19 cellular contexts compared by ENCODE assay signal in the genomic region with DNA sequence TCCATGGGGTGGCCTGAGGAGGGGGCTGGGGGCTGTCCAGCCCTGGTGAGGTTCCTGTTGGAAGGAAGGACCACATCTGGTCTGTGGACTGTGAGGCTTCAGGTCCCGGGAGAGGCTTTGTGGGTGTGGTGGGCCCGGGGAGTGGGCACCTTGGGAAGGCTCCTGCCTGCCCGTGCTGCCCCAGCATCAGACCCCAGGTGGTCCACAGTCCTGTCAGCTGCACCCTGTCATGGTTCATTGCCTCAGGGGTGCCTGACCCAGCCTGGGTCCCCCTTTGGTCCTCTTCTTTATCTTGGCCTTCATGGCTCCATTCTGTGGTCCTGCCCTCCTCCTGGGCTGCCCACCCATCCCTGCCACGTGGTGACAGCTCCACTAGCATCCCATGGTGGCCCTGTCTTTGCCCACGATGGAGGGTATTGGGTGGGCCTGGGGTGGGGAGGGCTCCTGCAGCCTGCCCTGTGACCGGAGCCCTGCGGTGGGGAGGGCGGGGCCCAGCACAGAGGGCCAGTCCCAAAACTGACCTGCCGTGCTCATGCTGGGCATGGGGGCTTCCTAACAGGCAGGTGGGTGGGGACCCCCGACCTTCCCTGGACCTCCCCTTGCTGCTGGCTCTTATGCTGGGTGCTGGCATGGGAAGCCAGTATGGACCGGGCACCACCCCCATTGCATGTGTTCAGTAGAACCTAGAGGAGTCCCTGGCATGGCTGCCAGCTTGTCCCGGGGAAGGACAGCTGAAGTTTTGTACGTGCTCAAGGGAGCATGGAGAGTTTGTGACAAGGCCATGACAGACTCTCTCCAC. TPM values are rescaled to one million over a fixed set of nuclear protein-coding genes. Genes with fewer than 3 reads are reported as not detected.
"Had no signal": no experiment of that assay in that cellular context is flagged by ENCODE, and none has a peak within 500 bp of the region (broad histone marks: within the 10 kb centered on the region; RNA-seq: fewer than 3 reads in every experiment).

No MANE protein-coding gene starts in this region.

- H3K4me2 ChIP-seq: smooth muscle cell had no signal

- H3K27me3 ChIP-seq: esophagus muscularis mucosa, transverse colon had no signal

- H3K36me3 ChIP-seq: esophagus muscularis mucosa, heart right ventricle, left lung, thoracic aorta, transverse colon had no signal

- H3K9me3 ChIP-seq: transverse colon had no signal

- H3K4me1 ChIP-seq: left lung had no signal

- ATAC-seq: effector memory CD8-positive, alpha-beta T cell; left lung; stimulated activated naive B cell treated with anti-CD40 and anti-IgM and Interleukin-4, amounts not matched to agents 10 μg/mL and 1 μg/mL and 100 μg/mL, for 72 hours; stimulated activated naive CD8-positive, alpha-beta T cell treated with anti-CD3 and anti-CD28 coated beads, Interleukin-15, amount 100 ng/mL, for 72 hours had no signal

- H3K27ac ChIP-seq: epithelial cell of prostate, left lung, thoracic aorta had no signal

- DNase-seq: effector memory CD8-positive, alpha-beta T cell; foreskin fibroblast; hypothalamus; mesenchymal stem cell; midbrain; naive B cell; stimulated activated CD4-positive, alpha-beta T cell treated with anti-CD3 and anti-CD28 coated beads, Interleukin-4, amount 100 ng/mL, for 24 hours; stimulated activated naive B cell treated with anti-CD40 and anti-IgM and Interleukin-4, amounts not matched to agents 10 μg/mL and 1 μg/mL and 100 μg/mL, for 72 hours; stimulated activated naive CD8-positive, alpha-beta T cell treated with anti-CD3 and anti-CD28 coated beads, Interleukin-15, amount 100 ng/mL, for 72 hours; substantia nigra; transverse colon had no signal

- H3K4me3 ChIP-seq: esophagus muscularis mucosa, heart right ventricle, left lung, lung, smooth muscle cell, thoracic aorta, transverse colon had no signal

RNA-seq across cellular contexts. Expression of gene WNK2, which starts 36.9 kb away (rescaled TPM):
- total RNA-seq: pulmonary artery endothelial cell had no signal
